In genomic region chr2:37871453-37872191, GRCh38 we compare ENCODE assay signal across 8 cellular contexts. TPM values are rescaled to one million over a fixed set of nuclear protein-coding genes. Genes with fewer than 3 reads are reported as not detected.
DNase-seq lines count a peak whose midpoint lies in the region; ATAC-seq and TF ChIP-seq lines count a peak whose summit lies in the region.

No MANE protein-coding gene starts in this region.

- H3K36me3 ChIP-seq in vagina: no peaks in the 10 kb centered on the region

- H3K4me3 ChIP-seq in epithelial cell of esophagus (ENCODE audit: low read length) (no peak overlapping the region), vagina (no peak overlapping the region), coronary artery (no peak overlapping the region)

- intact Hi-C loops in vagina (cut with DNase I): no loop called here

- no peaks in the 10 kb centered on the region for H3K9me3 ChIP-seq in vagina

- no peaks in the 10 kb centered on the region for H3K27me3 ChIP-seq in vagina

- DNase-seq in EH (ENCODE audit: low read depth) (peak; percentile 94), LHCN-M2 (ENCODE audit: low read depth) (peak; percentile 88), epithelial cell of esophagus (ENCODE audit: low read depth) (peak; percentile 94), vagina (ENCODE audit: extremely low spot score in 2 of 2) (no peak), coronary artery (ENCODE audit: low spot score) (no peak), SHP77 treated with DMSO at 0.1 percent for 48 hours (lab: John Stamatoyannopoulos, UW) (no peak), NCI-H524 (lab: John Stamatoyannopoulos, UW) (no peak)

- no peak for TF ChIP-seq POLR2A in vagina (IDR thresholded peaks at IDR 0.05)

- TF ChIP-seq CTCF in epithelial cell of esophagus (IDR thresholded peaks at IDR 0.05; ENCODE audit: insufficient read depth, low read depth, low read length, missing control alignments) (no peak), vagina (IDR thresholded peaks at IDR 0.05) (no peak), coronary artery (IDR thresholded peaks at IDR 0.05) (no peak)

- peaks cover 27% of the 10 kb centered on the region for H3K4me1 ChIP-seq in vagina

- ATAC-seq in GM19467 (IDR thresholded peaks at IDR 0.05; ENCODE audit: unreplicated experiment): peak; percentile 47

- H3K27ac ChIP-seq in vagina (peak overlapping the region; percentile 63), coronary artery (no peak overlapping the region)

RNA-seq across cellular contexts. Expression of gene RMDN2, which starts 53.5 kb away (rescaled TPM):
- total RNA-seq in LHCN-M2 (2014; rRNA removed) (4.9 and 6.5 TPM in 2 replicates), vagina (5.9 TPM)
- polyA plus RNA-seq in LHCN-M2 (2012): 2.6 TPM

Comparison
In these comparisons a context has a peak if more than half of its experiments do, and no peak if none do; other contexts are left out.
1. DNase-seq: peak in EH (single experiment), LHCN-M2 (single experiment) and epithelial cell of esophagus (single experiment); none in vagina (0 of 2), coronary artery (single experiment), SHP77 treated with DMSO at 0.1 percent for 48 hours (single experiment) and NCI-H524 (0 of 2).